ENCODE assay signal across 1 cellular context in the genomic region with DNA sequence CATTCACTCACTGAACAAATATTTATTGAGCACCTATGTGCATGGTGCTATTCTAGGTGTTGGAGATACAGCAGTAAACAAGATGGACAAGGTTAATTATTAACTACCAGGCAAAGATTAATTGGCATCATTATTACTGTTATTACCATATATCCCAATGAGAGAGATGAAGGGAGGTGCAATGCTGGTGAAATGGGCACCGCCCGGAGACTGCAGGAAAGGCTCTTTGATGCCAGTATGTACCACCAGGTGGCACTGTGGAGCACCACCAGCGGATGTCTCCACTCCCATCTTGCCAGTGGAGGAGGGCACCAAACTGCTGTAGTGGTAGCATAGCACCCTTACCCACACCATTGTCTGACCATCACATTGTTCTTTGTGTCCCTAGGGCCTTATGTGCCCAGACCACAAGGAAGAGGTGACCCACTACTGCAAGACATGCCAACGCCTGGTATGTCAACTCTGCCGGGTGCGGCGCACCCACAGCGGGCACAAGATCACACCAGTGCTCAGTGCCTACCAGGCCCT.
TF ChIP-seq lines count a peak whose summit lies in the region.

No MANE protein-coding gene starts in this region.

TF ChIP-seq in WTC11, 78 proteins besides CTCF, POLR2A, EP300 and RAD21 (continued from another document):
- TF ChIP-seq, protein P1, sequence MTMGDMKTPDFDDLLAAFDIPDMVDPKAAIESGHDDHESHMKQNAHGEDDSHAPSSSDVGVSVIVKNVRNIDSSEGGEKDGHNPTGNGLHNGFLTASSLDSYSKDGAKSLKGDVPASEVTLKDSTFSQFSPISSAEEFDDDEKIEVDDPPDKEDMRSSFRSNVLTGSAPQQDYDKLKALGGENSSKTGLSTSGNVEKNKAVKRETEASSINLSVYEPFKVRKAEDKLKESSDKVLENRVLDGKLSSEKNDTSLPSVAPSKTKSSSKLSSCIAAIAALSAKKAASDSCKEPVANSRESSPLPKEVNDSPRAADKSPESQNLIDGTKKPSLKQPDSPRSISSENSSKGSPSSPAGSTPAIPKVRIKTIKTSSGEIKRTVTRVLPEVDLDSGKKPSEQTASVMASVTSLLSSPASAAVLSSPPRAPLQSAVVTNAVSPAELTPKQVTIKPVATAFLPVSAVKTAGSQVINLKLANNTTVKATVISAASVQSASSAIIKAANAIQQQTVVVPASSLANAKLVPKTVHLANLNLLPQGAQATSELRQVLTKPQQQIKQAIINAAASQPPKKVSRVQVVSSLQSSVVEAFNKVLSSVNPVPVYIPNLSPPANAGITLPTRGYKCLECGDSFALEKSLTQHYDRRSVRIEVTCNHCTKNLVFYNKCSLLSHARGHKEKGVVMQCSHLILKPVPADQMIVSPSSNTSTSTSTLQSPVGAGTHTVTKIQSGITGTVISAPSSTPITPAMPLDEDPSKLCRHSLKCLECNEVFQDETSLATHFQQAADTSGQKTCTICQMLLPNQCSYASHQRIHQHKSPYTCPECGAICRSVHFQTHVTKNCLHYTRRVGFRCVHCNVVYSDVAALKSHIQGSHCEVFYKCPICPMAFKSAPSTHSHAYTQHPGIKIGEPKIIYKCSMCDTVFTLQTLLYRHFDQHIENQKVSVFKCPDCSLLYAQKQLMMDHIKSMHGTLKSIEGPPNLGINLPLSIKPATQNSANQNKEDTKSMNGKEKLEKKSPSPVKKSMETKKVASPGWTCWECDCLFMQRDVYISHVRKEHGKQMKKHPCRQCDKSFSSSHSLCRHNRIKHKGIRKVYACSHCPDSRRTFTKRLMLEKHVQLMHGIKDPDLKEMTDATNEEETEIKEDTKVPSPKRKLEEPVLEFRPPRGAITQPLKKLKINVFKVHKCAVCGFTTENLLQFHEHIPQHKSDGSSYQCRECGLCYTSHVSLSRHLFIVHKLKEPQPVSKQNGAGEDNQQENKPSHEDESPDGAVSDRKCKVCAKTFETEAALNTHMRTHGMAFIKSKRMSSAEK (CRISPR knock-in tag; IDR thresholded peaks at IDR 0.05; ENCODE audit: borderline replicate concordance), result no peak
- no peak for TF ChIP-seq GTF2I (CRISPR knock-in tag; conservative IDR thresholded peaks at IDR 0.05)
- TF ChIP-seq, protein P2, sequence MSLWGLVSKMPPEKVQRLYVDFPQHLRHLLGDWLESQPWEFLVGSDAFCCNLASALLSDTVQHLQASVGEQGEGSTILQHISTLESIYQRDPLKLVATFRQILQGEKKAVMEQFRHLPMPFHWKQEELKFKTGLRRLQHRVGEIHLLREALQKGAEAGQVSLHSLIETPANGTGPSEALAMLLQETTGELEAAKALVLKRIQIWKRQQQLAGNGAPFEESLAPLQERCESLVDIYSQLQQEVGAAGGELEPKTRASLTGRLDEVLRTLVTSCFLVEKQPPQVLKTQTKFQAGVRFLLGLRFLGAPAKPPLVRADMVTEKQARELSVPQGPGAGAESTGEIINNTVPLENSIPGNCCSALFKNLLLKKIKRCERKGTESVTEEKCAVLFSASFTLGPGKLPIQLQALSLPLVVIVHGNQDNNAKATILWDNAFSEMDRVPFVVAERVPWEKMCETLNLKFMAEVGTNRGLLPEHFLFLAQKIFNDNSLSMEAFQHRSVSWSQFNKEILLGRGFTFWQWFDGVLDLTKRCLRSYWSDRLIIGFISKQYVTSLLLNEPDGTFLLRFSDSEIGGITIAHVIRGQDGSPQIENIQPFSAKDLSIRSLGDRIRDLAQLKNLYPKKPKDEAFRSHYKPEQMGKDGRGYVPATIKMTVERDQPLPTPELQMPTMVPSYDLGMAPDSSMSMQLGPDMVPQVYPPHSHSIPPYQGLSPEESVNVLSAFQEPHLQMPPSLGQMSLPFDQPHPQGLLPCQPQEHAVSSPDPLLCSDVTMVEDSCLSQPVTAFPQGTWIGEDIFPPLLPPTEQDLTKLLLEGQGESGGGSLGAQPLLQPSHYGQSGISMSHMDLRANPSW (CRISPR knock-in tag; conservative IDR thresholded peaks at IDR 0.05; ENCODE audit: low read depth), result no peak
